In the genomic region with DNA sequence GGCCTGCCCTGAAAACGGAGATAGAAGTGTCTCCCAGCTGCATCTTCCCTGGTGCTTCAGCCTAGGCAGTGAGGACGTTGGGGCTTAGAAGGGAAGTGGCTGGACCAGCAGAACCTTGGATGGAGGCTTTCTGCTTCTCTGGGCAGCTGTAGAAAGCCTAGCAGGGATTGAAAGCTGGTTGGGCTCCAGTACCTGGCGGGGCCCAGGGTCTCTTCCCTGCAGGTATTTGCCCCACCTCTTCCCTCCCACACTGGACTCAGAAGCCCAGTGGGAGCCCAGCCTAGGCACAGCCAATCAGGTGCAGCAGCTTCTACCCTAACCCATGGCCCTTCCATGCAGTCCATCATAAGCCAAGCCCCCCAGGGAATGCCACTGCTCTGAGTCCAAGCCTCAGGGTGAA, we compare ENCODE assay signal across 29 cellular contexts.
"Had no signal": no experiment of that assay in that cellular context is flagged by ENCODE, and none has a peak within 500 bp of the region (broad histone marks: within the 10 kb centered on the region; RNA-seq: fewer than 3 reads in every experiment).

No MANE protein-coding gene starts in this region.

- DNase-seq: activated CD4-positive, alpha-beta T cell treated with anti-CD3 and anti-CD28 coated beads for 36 hours; activated CD4-positive, alpha-beta T cell treated with anti-CD3 and anti-CD28 coated beads, Interleukin-2, amount 10 ng/mL, durations not matched to agents 7 days and 5 days; activated CD4-positive, alpha-beta T cell treated with anti-CD3 and anti-CD28 coated beads, Interleukin-2, amount 50 U/mL, for 48 hours; activated CD8-positive, alpha-beta T cell treated with anti-CD3 and anti-CD28 coated beads, Interleukin-2, amount 10 ng/mL, durations not matched to agents 7 days and 5 days; activated gamma-delta T cell; activated naive CD4-positive, alpha-beta T cell treated with Interleukin-2 at 50 U/mL for 16 hours; activated naive CD8-positive, alpha-beta T cell treated with anti-CD3 and anti-CD28 coated beads, Interleukin-2, amount 10 ng/mL, durations not matched to agents 7 days and 5 days; activated T-cell treated with anti-CD3 and anti-CD28 coated beads, Interleukin-2, amount 50 U/mL, for 24 hours; amygdala; body of pancreas; cerebellar nuclear complex; NCI-H1105; NCI-H1417 treated with DMSO at 0.1 percent for 48 hours; NCI-H187 treated with DMSO at 0.1 percent for 48 hours; NCI-H2081; NCI-H2171 treated with DMSO at 0.1 percent for 48 hours; NCI-H2227 treated with DMSO at 0.1 percent for 48 hours; NCI-H446; NCI-H510A treated with DMSO at 0.1 percent for 48 hours; NCI-H526 treated with DMSO at 0.1 percent for 48 hours; PC-9; SIG-M5; SW 1271; T1000; WERI-Rb-1 had no signal

- H3K9me3 ChIP-seq: body of pancreas, breast epithelium had no signal

- H2AFZ ChIP-seq: PC-9 had no signal

- H3K4me2 ChIP-seq: PC-9 had no signal

- H3K27me3 ChIP-seq: body of pancreas, breast epithelium had no signal

- H3K36me3 ChIP-seq: breast epithelium, WERI-Rb-1 had no signal

- H3K4me3 ChIP-seq: body of pancreas, breast epithelium, PC-9 had no signal

- H3K27ac ChIP-seq: body of pancreas, breast epithelium, PC-9, RWPE1, WERI-Rb-1 had no signal

- ATAC-seq: activated CD4-positive, alpha-beta T cell treated with anti-CD3 and anti-CD28 coated beads for 36 hours; activated CD4-positive, CD25-positive, alpha-beta regulatory T cell treated with anti-CD3 and anti-CD28 coated beads, Interleukin-2, amount 50 U/mL, for 24 hours; activated CD8-positive, alpha-beta T cell treated with anti-CD3 and anti-CD28 coated beads, Interleukin-2, amount 10 ng/mL, durations not matched to agents 7 days and 5 days; body of pancreas; Right ventricle myocardium inferior had no signal

- H3K4me1 ChIP-seq: body of pancreas, breast epithelium had no signal
